Comparison of ENCODE assay signal across 12 cellular contexts in genomic region chr9:89536145-89536574, GRCh38. TPM values are rescaled to one million over a fixed set of nuclear protein-coding genes. Genes with fewer than 3 reads are reported as not detected.
DNase-seq lines count a peak whose midpoint lies in the region; ATAC-seq, FAIRE-seq and TF ChIP-seq lines count a peak whose summit lies in the region.
"Had no signal": no experiment of that assay in that cellular context is flagged by ENCODE, and none has a peak within 500 bp of the region (broad histone marks: within the 10 kb centered on the region; RNA-seq: fewer than 3 reads in every experiment).

No MANE protein-coding gene starts in this region.

- H3K9me3 Mint-ChIP-seq in memory B cell: no peaks in the 10 kb centered on the region

- peak; percentile 89 for FAIRE-seq in GM12891 (lab: Jason Lieb, UNC)
- FAIRE-seq: urothelium cell line had no signal

- peak overlapping the region; percentile 4 for H3K4me3 Mint-ChIP-seq in memory B cell
- H3K4me3 Mint-ChIP-seq: neural progenitor cell had no signal

- ATAC-seq in GM21381 (IDR thresholded peaks at IDR 0.05; ENCODE audit: unreplicated experiment): peak; percentile 68
- ATAC-seq in memory B cell (ENCODE audit: low read depth): no peak
- ATAC-seq in GM19023 (IDR thresholded peaks at IDR 0.05; ENCODE audit: unreplicated experiment): no peak

- no peak overlapping the region for H3K27ac Mint-ChIP-seq in memory B cell
- H3K27ac Mint-ChIP-seq: neural progenitor cell had no signal

- DNase-seq in GM12891 (ENCODE audit: insufficient read length, low spot score) (no peak), NB4 (ENCODE audit: low read depth) (peak; percentile 75), memory B cell (ENCODE audit: low spot score in 2 of 2) (no peak), glomerular visceral epithelial cell (ENCODE audit: extremely low spot score) (no peak), DMS 273 (lab: John Stamatoyannopoulos, UW; ENCODE audit: unreplicated experiment) (no peak), erythroblast (lab: John Stamatoyannopoulos, UW) (no peak)
- DNase-seq: HCEC 1CT; stimulated activated CD4-positive, alpha-beta T cell treated with anti-CD3 and anti-CD28 coated beads, Interleukin-4, amount 100 ng/mL, for 4 hours had no signal

- H3K4me3 ChIP-seq in NB4 (ENCODE audit: low read depth, low read length): no peak overlapping the region
- H3K4me3 ChIP-seq: neural progenitor cell had no signal

- no peak for TF ChIP-seq POLR2A in GM12891 (IDR thresholded peaks at IDR 0.05; ENCODE audit: low read depth, low read length)
- TF ChIP-seq POLR2A in NB4 (IDR thresholded peaks at IDR 0.05; ENCODE audit: extremely low read depth, insufficient read length): no peak
- TF ChIP-seq POLR2A in erythroblast (IDR thresholded peaks at IDR 0.05; ENCODE audit: low read length): no peak

- H3K36me3 Mint-ChIP-seq in memory B cell: no peaks in the 10 kb centered on the region
- H3K36me3 Mint-ChIP-seq: neural progenitor cell had no signal

- H3K27me3 Mint-ChIP-seq in memory B cell: no peaks in the 10 kb centered on the region

- peaks cover 20% of the 10 kb centered on the region for H3K4me1 Mint-ChIP-seq in memory B cell

- TF ChIP-seq CTCF in NB4 (IDR thresholded peaks at IDR 0.05; ENCODE audit: low read depth, low read length): no peak

TF ChIP-seq in GM12891, 5 proteins besides CTCF, POLR2A, EP300 and RAD21:
- TF ChIP-seq SPI1 (IDR thresholded peaks at IDR 0.05; ENCODE audit: low read depth, low read length): peak; percentile 66
- no peak for TF ChIP-seq TAF1 (IDR thresholded peaks at IDR 0.05; ENCODE audit: low read depth, low read length)
- no peak for TF ChIP-seq PAX5 (IDR thresholded peaks at IDR 0.05; ENCODE audit: insufficient read depth, low read length, severe bottlenecking)
- no peak for TF ChIP-seq POU2F2 (IDR thresholded peaks at IDR 0.05; ENCODE audit: low read depth, low read length)
- TF ChIP-seq POLR2AphosphoS5 (IDR thresholded peaks at IDR 0.05; ENCODE audit: low read depth, low read length): no peak

RNA-seq across cellular contexts. Expression of gene SEMA4D, which starts 38.2 kb away (rescaled TPM):
- 42.2 TPM for polyA plus RNA-seq in GM12891 (2012; ENCODE audit: low read depth, missing spikeins)
